17 cellular contexts compared by ENCODE assay signal in genomic region chr10:58667658-58668310, GRCh38.
"Had no signal": no experiment of that assay in that cellular context is flagged by ENCODE, and none has a peak within 500 bp of the region (broad histone marks: within the 10 kb centered on the region; RNA-seq: fewer than 3 reads in every experiment).

No MANE protein-coding gene starts in this region.

- H3K27ac Mint-ChIP-seq: activated CD4-positive, alpha-beta T cell treated with anti-CD3 and anti-CD28 coated beads, Interleukin-2, amount 10 ng/mL, durations not matched to agents 24 days and 14 days; activated CD8-positive, alpha-beta T cell treated with anti-CD3 and anti-CD28 coated beads, Interleukin-2, amount 10 ng/mL, durations not matched to agents 7 days and 5 days; activated naive CD4-positive, alpha-beta T cell treated with anti-CD3 and anti-CD28 coated beads, Interleukin-2, amount 50 U/mL, for 72 hours; activated T-cell treated with anti-CD3 and anti-CD28 coated beads, Interleukin-2, amount 50 U/mL, for 72 hours; immature natural killer cell; progenitor cell of endocrine pancreas; stimulated activated naive CD8-positive, alpha-beta T cell treated with anti-CD3 and anti-CD28 coated beads, Interleukin-15, amount 100 ng/mL, for 72 hours; type B pancreatic cell had no signal

- H3K4me3 Mint-ChIP-seq: activated CD4-positive, alpha-beta T cell treated with anti-CD3 and anti-CD28 coated beads, Interleukin-2, amount 10 ng/mL, durations not matched to agents 24 days and 14 days; activated CD8-positive, alpha-beta T cell treated with anti-CD3 and anti-CD28 coated beads, Interleukin-2, amount 10 ng/mL, durations not matched to agents 7 days and 5 days; activated T-cell treated with anti-CD3 and anti-CD28 coated beads, Interleukin-2, amount 50 U/mL, for 72 hours; immature natural killer cell; stimulated activated naive CD8-positive, alpha-beta T cell treated with anti-CD3 and anti-CD28 coated beads, Interleukin-15, amount 100 ng/mL, for 72 hours; type B pancreatic cell had no signal

- H3K27me3 Mint-ChIP-seq: activated CD4-positive, alpha-beta T cell treated with anti-CD3 and anti-CD28 coated beads, Interleukin-2, amount 10 ng/mL, durations not matched to agents 24 days and 14 days; progenitor cell of endocrine pancreas; stimulated activated naive CD8-positive, alpha-beta T cell treated with anti-CD3 and anti-CD28 coated beads, Interleukin-15, amount 100 ng/mL, for 72 hours; type B pancreatic cell had no signal

- DNase-seq: activated CD4-positive, alpha-beta T cell treated with anti-CD3 and anti-CD28 coated beads, Interleukin-2, amount 10 ng/mL, durations not matched to agents 24 days and 14 days; activated CD4-positive, CD25-positive, alpha-beta regulatory T cell; activated CD8-positive, alpha-beta memory T cell treated with anti-CD3 and anti-CD28 coated beads, Interleukin-2, amount 50 U/mL, for 4 hours; activated CD8-positive, alpha-beta T cell treated with anti-CD3 and anti-CD28 coated beads, Interleukin-2, amount 10 ng/mL, durations not matched to agents 7 days and 5 days; activated gamma-delta T cell; activated T-cell treated with anti-CD3 and anti-CD28 coated beads, Interleukin-2, amount 50 U/mL, for 72 hours; amniotic stem cell; caudate nucleus; glutamatergic neuron; immature natural killer cell; right cardiac atrium; stimulated activated naive CD8-positive, alpha-beta T cell treated with anti-CD3 and anti-CD28 coated beads, Interleukin-15, amount 100 ng/mL, for 72 hours had no signal

- H3K4me1 Mint-ChIP-seq: activated CD4-positive, alpha-beta T cell treated with anti-CD3 and anti-CD28 coated beads, Interleukin-2, amount 10 ng/mL, durations not matched to agents 24 days and 14 days; stimulated activated naive CD8-positive, alpha-beta T cell treated with anti-CD3 and anti-CD28 coated beads, Interleukin-15, amount 100 ng/mL, for 72 hours had no signal

- ATAC-seq: activated CD8-positive, alpha-beta T cell treated with anti-CD3 and anti-CD28 coated beads, Interleukin-2, amount 10 ng/mL, durations not matched to agents 7 days and 5 days; activated naive CD4-positive, alpha-beta T cell treated with anti-CD3 and anti-CD28 coated beads, Interleukin-2, amount 50 U/mL, for 72 hours; activated T-cell treated with anti-CD3 and anti-CD28 coated beads, Interleukin-2, amount 50 U/mL, for 72 hours; esophagus mucosa; right cardiac atrium; stimulated activated naive CD8-positive, alpha-beta T cell treated with anti-CD3 and anti-CD28 coated beads, Interleukin-15, amount 100 ng/mL, for 72 hours had no signal

- H3K4me2 ChIP-seq: smooth muscle cell had no signal

- H3K4me3 ChIP-seq: smooth muscle cell had no signal
